Comparison of ENCODE assay signal across 21 cellular contexts in genomic region chr10:44394696-44395383, GRCh38. TPM values are rescaled to one million over a fixed set of nuclear protein-coding genes. Genes with fewer than 3 reads are reported as not detected.
DNase-seq lines count a peak whose midpoint lies in the region; ATAC-seq, FAIRE-seq and TF ChIP-seq lines count a peak whose summit lies in the region.
"Had no signal": no experiment of that assay in that cellular context is flagged by ENCODE, and none has a peak within 500 bp of the region (broad histone marks: within the 10 kb centered on the region; RNA-seq: fewer than 3 reads in every experiment).

No MANE protein-coding gene starts in this region.

- H3K4me3 Mint-ChIP-seq in activated CD8-positive, alpha-beta memory T cell treated with anti-CD3 and anti-CD28 coated beads, Interleukin-2, amount 10 ng/mL, durations not matched to agents 7 days and 5 days, result no peak overlapping the region
- H3K4me3 Mint-ChIP-seq in osteocyte (ENCODE audit: unreplicated experiment), result no peak overlapping the region
- H3K4me3 Mint-ChIP-seq: CD8-positive, alpha-beta T cell; GM23338 had no signal

- H3K79me1 ChIP-seq in H1 (ENCODE audit: low read depth, low read length), result no peaks in the 10 kb centered on the region

- no peak overlapping the region for H3K23ac ChIP-seq in H1 (ENCODE audit: insufficient read length)

- H3K27me3 ChIP-seq in H1 (replicated peaks in 1 of 4; ENCODE audit: control insufficient read depth in 3 of 4, extremely low read depth in 1 of 4, insufficient read depth in 3 of 4, low read length in 3 of 4) (peaks cover 0 to 2% (median 0%) of the 10 kb centered on the region in 4 experiments; a peak in 1 of 7 replicates), uterus (no peaks in the 10 kb centered on the region)

- H3K36me3 Mint-ChIP-seq in activated CD8-positive, alpha-beta memory T cell treated with anti-CD3 and anti-CD28 coated beads, Interleukin-2, amount 10 ng/mL, durations not matched to agents 7 days and 5 days, result no peaks in the 10 kb centered on the region
- H3K36me3 Mint-ChIP-seq in osteocyte (ENCODE audit: unreplicated experiment), result no peaks in the 10 kb centered on the region
- H3K36me3 Mint-ChIP-seq: CD8-positive, alpha-beta T cell had no signal

- peaks cover 0 to 4% of the 10 kb centered on the region in 2 experiments for H4K20me1 ChIP-seq in H1 (replicated peaks in 1 of 2; ENCODE audit: control insufficient read depth in 1 of 2, insufficient read depth in 2 of 2, low read length in 2 of 2)
- H4K20me1 ChIP-seq: BLaER1 had no signal

- H2BK20ac ChIP-seq in H1 (ENCODE audit: low read length), result no peak overlapping the region

- peaks cover 5% of the 10 kb centered on the region; the same call in 1 of the 2 replicates for H3K23me2 ChIP-seq in H1 (ENCODE audit: low read depth, low read length)

- POLR2A ChIA-PET in H1 (lab: Charles Lee; ENCODE audit: partially characterized antibody), result interaction anchor here (1.6 kb wide), 1 partner anchor 24 kb away, joined by 4 read pairs; no protein-coding TSS in a partner anchor

- TF ChIP-seq RAD21 in H1 (IDR thresholded peaks at IDR 0.05 in 1 of 2, conservative IDR thresholded peaks at IDR 0.05 in 1 of 2; ENCODE audit: low read depth in 2 of 2, low read length in 2 of 2), result no peak

- TF ChIP-seq CTCF in H1 (IDR thresholded peaks at IDR 0.05; ENCODE audit: control extremely low read depth in 1 of 3, insufficient read depth in 1 of 3, low read depth in 1 of 3, low read length in 3 of 3) (no peak), osteocyte (IDR thresholded peaks at IDR 0.05) (no peak), uterus (IDR thresholded peaks at IDR 0.05) (no peak)

- no peak overlapping the region for H3K56ac ChIP-seq in H1 (replicated peaks; ENCODE audit: insufficient read length, low read depth, low read length)

- H3K27ac ChIP-seq in H1 (ENCODE audit: low read depth, low read length), result no peak overlapping the region
- H3K27ac ChIP-seq in uterus, result no peak overlapping the region
- H3K27ac ChIP-seq: A549, BLaER1 had no signal

- no peak for FAIRE-seq in H1 (lab: Jason Lieb, UNC)
- no peak for FAIRE-seq in frontal cortex (lab: Jason Lieb, UNC)
- FAIRE-seq: A549 had no signal

- no peak overlapping the region for H3K9ac ChIP-seq in H1 (replicated peaks in 1 of 4; ENCODE audit: extremely low read depth in 1 of 4, low read depth in 3 of 4, low read length in 3 of 4)
- H3K9ac ChIP-seq: BLaER1, SK-N-SH had no signal

- H3K27me3 Mint-ChIP-seq in activated CD8-positive, alpha-beta memory T cell treated with anti-CD3 and anti-CD28 coated beads, Interleukin-2, amount 10 ng/mL, durations not matched to agents 7 days and 5 days, result no peaks in the 10 kb centered on the region
- H3K27me3 Mint-ChIP-seq in osteocyte (ENCODE audit: unreplicated experiment), result peaks cover 53% of the 10 kb centered on the region

- H4K5ac ChIP-seq in H1 (ENCODE audit: insufficient read length, low read depth, low read length), result no peak overlapping the region

- H3K79me2 ChIP-seq in H1 (ENCODE audit: control insufficient read depth in 1 of 2, insufficient read depth in 2 of 2, low read length in 2 of 2), result no peaks in the 10 kb centered on the region

- TF ChIP-seq EP300 in H1 (IDR thresholded peaks at IDR 0.05; ENCODE audit: borderline replicate concordance in 1 of 2, low read depth in 2 of 2, low read length in 2 of 2), result no peak

- no peak overlapping the region for H3K4me2 ChIP-seq in H1 (ENCODE audit: insufficient read depth in 1 of 2, low read depth in 2 of 2, low read length in 2 of 2)
- H3K4me2 ChIP-seq: A549, BLaER1, GM23338, SK-N-SH had no signal

- TF ChIP-seq POLR2A in H1 (IDR thresholded peaks at IDR 0.05; ENCODE audit: control extremely low read depth in 1 of 2, low read depth in 2 of 2, low read length in 2 of 2), result no peak
- no peak for TF ChIP-seq POLR2A in uterus (IDR thresholded peaks at IDR 0.05)

- no peak overlapping the region for H4K8ac ChIP-seq in H1 (ENCODE audit: extremely low read depth, insufficient read depth, low read length)

- no peak overlapping the region for H2AFZ ChIP-seq in H1 (ENCODE audit: low read length)
- H2AFZ ChIP-seq: GM23338 had no signal

- WGBS in H1 (ENCODE audit: extremely low coverage in 1 of 2, insufficient coverage in 1 of 2, insufficient read length in 1 of 2, insufficient replicate concordance in 2 of 2, low coverage in 1 of 2, low lambda C conversion rate in 2 of 2, missing lambda C conversion rate in 1 of 2), 2 experiments, result 91% methylated on average over 4 of the region's 4 CpGs; no CpG with 5 or more reads in 1 of the 2 experiments

- H3K4me1 Mint-ChIP-seq in activated CD8-positive, alpha-beta memory T cell treated with anti-CD3 and anti-CD28 coated beads, Interleukin-2, amount 10 ng/mL, durations not matched to agents 7 days and 5 days, result no peaks in the 10 kb centered on the region
- peaks cover 26% of the 10 kb centered on the region for H3K4me1 Mint-ChIP-seq in osteocyte (ENCODE audit: unreplicated experiment)

- H3K4me3 ChIP-seq in H1 (ENCODE audit: extremely low read depth in 1 of 4, insufficient read depth in 2 of 4, low read depth in 3 of 4, low read length in 4 of 4) (no peak overlapping the region), uterus (no peak overlapping the region)
- H3K4me3 ChIP-seq: A549, BLaER1, GM23338 had no signal

- CTCF ChIA-PET in activated CD8-positive, alpha-beta memory T cell treated with anti-CD3 and anti-CD28 coated beads, Interleukin-2, amount 10 ng/mL, durations not matched to agents 7 days and 5 days (lab: Charles Lee), result no interaction called here
- CTCF ChIA-PET in H1 (lab: Charles Lee; ENCODE audit: partially characterized antibody), result interaction anchor here (2.2 to 4.3 kb wide), 2 partner anchors 8 to 112 kb away, joined by 8 to 32 read pairs; no protein-coding TSS in a partner anchor

- no peaks in the 10 kb centered on the region for H3K9me3 Mint-ChIP-seq in activated CD8-positive, alpha-beta memory T cell treated with anti-CD3 and anti-CD28 coated beads, Interleukin-2, amount 10 ng/mL, durations not matched to agents 7 days and 5 days (ENCODE audit: low read depth)
- no peaks in the 10 kb centered on the region for H3K9me3 Mint-ChIP-seq in osteocyte (ENCODE audit: unreplicated experiment)
- H3K9me3 Mint-ChIP-seq: CD8-positive, alpha-beta T cell; GM23338 had no signal

- H3K4me1 ChIP-seq in H1 (replicated peaks in 1 of 4; ENCODE audit: control insufficient read depth in 3 of 4, insufficient read depth in 4 of 4, low read length in 3 of 4), result peaks cover 4 to 21% (median 18%) of the 10 kb centered on the region in 4 experiments; a peak in 6 of 7 replicates
- no peaks in the 10 kb centered on the region for H3K4me1 ChIP-seq in uterus
- H3K4me1 ChIP-seq: A549 had no signal

- ATAC-seq in activated CD8-positive, alpha-beta memory T cell treated with anti-CD3 and anti-CD28 coated beads, Interleukin-2, amount 10 ng/mL, durations not matched to agents 7 days and 5 days, result no peak
- no peak for ATAC-seq in GM18498 (IDR thresholded peaks at IDR 0.05; ENCODE audit: unreplicated experiment)
- ATAC-seq: A549; CD8-positive, alpha-beta T cell; GM23338; HCT116 had no signal

- peak; percentile 18 for DNase-seq in activated CD8-positive, alpha-beta memory T cell treated with anti-CD3 and anti-CD28 coated beads, Interleukin-2, amount 10 ng/mL, durations not matched to agents 7 days and 5 days
- DNase-seq in activated CD8-positive, alpha-beta memory T cell treated with anti-CD3 and anti-CD28 coated beads, Interleukin-2, amount 50 U/mL, for 48 hours, result no peak
- DNase-seq in H1 (ENCODE audit: low read depth in 1 of 2, low spot score in 2 of 2) (no peak), osteocyte (ENCODE audit: extremely low spot score, unreplicated experiment) (peak; percentile 65), uterus (peak; percentile 5 to 9), frontal cortex (ENCODE audit: low spot score in 2 of 2) (no peak)
- no peak for DNase-seq in activated naive CD4-positive, alpha-beta T cell (lab: John Stamatoyannopoulos, UW)
- DNase-seq: Calu3; DMS79; NCI-H1092 treated with DMSO at 0.1 percent for 48 hours; NCI-H146; NCI-H526; NK-92 treated with Interleukin-12 subunit alpha and Interleukin-12 subunit beta, amount 100 ng/mL, for 24 hours; OCI-M1; SK-N-SH had no signal

- no peak overlapping the region; the same call in 1 of the 2 replicates for H2BK12ac ChIP-seq in H1 (ENCODE audit: low read depth, low read length)

- 0 out of 2 replicates have a peak overlapping the region, but pooled peaks have one; percentile 24 for H2BK5ac ChIP-seq in H1 (ENCODE audit: low read depth, low read length)

- no peak overlapping the region for H3K27ac Mint-ChIP-seq in activated CD8-positive, alpha-beta memory T cell treated with anti-CD3 and anti-CD28 coated beads, Interleukin-2, amount 10 ng/mL, durations not matched to agents 7 days and 5 days
- H3K27ac Mint-ChIP-seq in osteocyte (ENCODE audit: unreplicated experiment), result no peak overlapping the region
- H3K27ac Mint-ChIP-seq: CD8-positive, alpha-beta T cell; GM23338 had no signal

- H3K14ac ChIP-seq in H1 (ENCODE audit: insufficient read length), result no peak overlapping the region

- peak overlapping the region; percentile 45 for H4K91ac ChIP-seq in H1 (replicated peaks; ENCODE audit: insufficient read length, low read length)

- H2AK5ac ChIP-seq in H1 (ENCODE audit: low read depth, low read length), result no peak overlapping the region

- H2BK120ac ChIP-seq in H1 (replicated peaks; ENCODE audit: low read depth, low read length), result no peak overlapping the region

- H3K9me3 ChIP-seq in H1 (ENCODE audit: insufficient read depth in 2 of 2, low read depth in 1 of 2, low read length in 1 of 2) (no peaks in the 10 kb centered on the region), uterus (no peaks in the 10 kb centered on the region)
- H3K9me3 ChIP-seq: A549, BLaER1, SK-N-SH had no signal

- H3K36me3 ChIP-seq in H1 (ENCODE audit: control insufficient read depth in 2 of 4, insufficient read depth in 4 of 4, low read length in 3 of 4) (no peaks in the 10 kb centered on the region), uterus (no peaks in the 10 kb centered on the region)
- H3K36me3 ChIP-seq: BLaER1 had no signal

- H3K18ac ChIP-seq in H1 (ENCODE audit: extremely low read depth, low read length), result no peak overlapping the region

- H3K4ac ChIP-seq in H1 (replicated peaks; ENCODE audit: insufficient read length, low read depth, low read length), result no peak overlapping the region

- H2BK15ac ChIP-seq in H1 (ENCODE audit: low read length), result no peak overlapping the region

- intact Hi-C loops in uterus (cut with DNase I; ENCODE audit: low total_unique reads), result no loop called here

RNA-seq across cellular contexts. Expression of gene CXCL12, which starts 9.9 kb away (rescaled TPM):
- total RNA-seq in activated CD8-positive, alpha-beta memory T cell treated with anti-CD3 and anti-CD28 coated beads, Interleukin-2, amount 10 ng/mL, durations not matched to agents 7 days and 5 days, result not detected
- 48.0 and 51.4 TPM in 2 replicates for total RNA-seq in H1 (2021; fragmentation: NEBNext Ultra II Directional; extraction: Animal tissue kit (Norgen Biotek cat#: 25700))
- 53.8 and 79.9 TPM in 2 replicates for polyA plus RNA-seq in H1 (2011; rRNA removed)
- 46.6 TPM for polyA plus RNA-seq in H1 (2011; cell fraction: cytosol; rRNA removed)
- 67.1 TPM for polyA plus RNA-seq in H1 (2011; cell fraction: nucleus; rRNA removed)
- polyA plus RNA-seq in H1 (2012, experiment 1 of 2), result 33.5 to 42.8 TPM (median 37.2 TPM) in 4 replicates
- 30.6 TPM for polyA plus RNA-seq in H1 (2012, experiment 2 of 2)
- polyA plus RNA-seq in H1 (2013, experiment 1 of 2), result 68.4 TPM
- polyA plus RNA-seq in H1 (2013, experiment 2 of 2), result 78.8 TPM
- 21.6 and 32.5 TPM in 2 replicates for polyA minus RNA-seq in H1 (2011; rRNA and poly(A)+ RNA removed)
- polyA minus RNA-seq in H1 (2011; cell fraction: cytosol; rRNA and poly(A)+ RNA removed), result 25.7 TPM
- 36.3 TPM for polyA minus RNA-seq in H1 (2011; cell fraction: nucleus; rRNA and poly(A)+ RNA removed)
- total RNA-seq in osteocyte (153 and 169 TPM in 2 replicates), uterus (100 to 1,000 TPM in 2 of 4 donors, 10 to 100 TPM in 2; 44.8 to 146 (median 97.5) TPM), frontal cortex (13.9 TPM)
- total RNA-seq: Calu3; CD8-positive, alpha-beta T cell had no signal

Comparison
In these comparisons a context has a peak if more than half of its experiments do, and no peak if none do; other contexts are left out.
1. DNase-seq: peak in activated CD8-positive, alpha-beta memory T cell treated with anti-CD3 and anti-CD28 coated beads, Interleukin-2, amount 10 ng/mL, durations not matched to agents 7 days and 5 days (single experiment), osteocyte (single experiment) and uterus (2 of 2); none in activated CD8-positive, alpha-beta memory T cell treated with anti-CD3 and anti-CD28 coated beads, Interleukin-2, amount 50 U/mL, for 48 hours (single experiment), H1 (0 of 2), activated naive CD4-positive, alpha-beta T cell (0 of 4) and frontal cortex (0 of 2).
2. RNA of gene CXCL12, which starts 9.9 kb away (total RNA-seq): 153 to 169 TPM in osteocyte, 44.8 to 146 TPM in uterus, 48.0 to 51.4 TPM in H1 and 13.9 TPM in frontal cortex (single experiment); not detected in activated CD8-positive, alpha-beta memory T cell treated with anti-CD3 and anti-CD28 coated beads, Interleukin-2, amount 10 ng/mL, durations not matched to agents 7 days and 5 days; every median in the first group is over 10 times any median in the second.